14 cellular contexts compared by ENCODE assay signal in genomic region chr17:50657627-50658026, GRCh38. TPM values are rescaled to one million over a fixed set of nuclear protein-coding genes. Genes with fewer than 3 reads are reported as not detected.
DNase-seq lines count a peak whose midpoint lies in the region; ATAC-seq and TF ChIP-seq lines count a peak whose summit lies in the region.
"Had no signal": no experiment of that assay in that cellular context is flagged by ENCODE, and none has a peak within 500 bp of the region (broad histone marks: within the 10 kb centered on the region; RNA-seq: fewer than 3 reads in every experiment).

No MANE protein-coding gene starts in this region.

- RAD21 ChIA-PET in HCT116 (lab: Charles Lee; ENCODE audit: low non-redundant PET in 1 of 2, low total read pairs in 2 of 2, uncharacterized antibody in 2 of 2, unreplicated experiment in 2 of 2) = no interaction called here

- no peak for TF ChIP-seq EP300 in tibial nerve (IDR thresholded peaks at IDR 0.05)

- H2AFZ ChIP-seq in HCT116 (ENCODE audit: low read depth, low read length, poor library complexity, severe bottlenecking) (no peak overlapping the region), PC-9 (no peak overlapping the region)

- CTCF ChIA-PET in HCT116 (lab: Charles Lee) = interaction anchor here (1.1 kb wide), 1 partner anchor 27 kb away, joined by 4 read pairs; no protein-coding TSS in a partner anchor
- CTCF ChIA-PET in PC-9 (lab: Charles Lee) = interaction anchor here (0.6 kb wide), 1 partner anchor 22 kb away, joined by 4 read pairs; no protein-coding TSS in a partner anchor

- no peak for DNase-seq in HCT116 (ENCODE audit: low read depth, low spot score)
- DNase-seq in PC-9 = no peak
- DNase-seq in tibial nerve (ENCODE audit: low spot score in 2 of 2) = no peak
- DNase-seq in NCI-H2227 treated with DMSO at 0.1 percent for 48 hours (lab: John Stamatoyannopoulos, UW) = no peak
- DNase-seq in G401 (ENCODE audit: low spot score) = no peak
- DNase-seq: BE2C; CD4-positive, alpha-beta memory T cell; DND-41; GF-D8 had no signal

- ATAC-seq in HCT116 (no peak), esophagus mucosa (peak; percentile 40), HG02884 (IDR thresholded peaks at IDR 0.05; ENCODE audit: unreplicated experiment) (no peak)

- TF ChIP-seq POLR2A in HCT116 (IDR thresholded peaks at IDR 0.05; ENCODE audit: borderline replicate concordance, extremely low read depth, insufficient read depth, insufficient read length) (no peak), tibial nerve (IDR thresholded peaks at IDR 0.05) (no peak)

- in situ Hi-C loops in G401 (cut with HindIII; ENCODE audit: low sequenced_read_pairs) = no loop called here

- H3K9ac ChIP-seq in HCT116 (ENCODE audit: low read length) (no peak overlapping the region), mucosa of rectum (ENCODE audit: low read depth in 1 of 2, low read length in 2 of 2) (peak overlapping the region in 1 of 2 donors; percentile 53)

- POLR2A ChIA-PET in HCT116 (lab: Charles Lee) = interaction anchor here (1.5 to 6.0 kb wide), 2 partner anchors 11 to 20 kb away, joined by 3 to 59 read pairs; no protein-coding TSS in a partner anchor
- POLR2A ChIA-PET in PC-9 (lab: Charles Lee; ENCODE audit: unreplicated experiment) = no interaction called here

- TF ChIP-seq RAD21 in HCT116 (IDR thresholded peaks at IDR 0.05; ENCODE audit: low read depth) = no peak

- TF ChIP-seq CTCF in HCT116 (IDR thresholded peaks at IDR 0.05 in 2 of 3, conservative IDR thresholded peaks at IDR 0.05 in 1 of 3; ENCODE audit: borderline replicate concordance in 1 of 3, insufficient read depth in 1 of 3, low read depth in 2 of 3, low read length in 2 of 3) (no peak), PC-9 (conservative IDR thresholded peaks at IDR 0.05) (no peak), tibial nerve (IDR thresholded peaks at IDR 0.05) (no peak)

- H3K4me1 ChIP-seq in HCT116 (ENCODE audit: control insufficient read depth in 1 of 2, insufficient read depth in 2 of 2, low read length in 2 of 2) (peaks cover 47 to 61% of the 10 kb centered on the region in 2 experiments), PC-9 (replicated peaks; ENCODE audit: insufficient read depth) (peaks cover 70% of the 10 kb centered on the region), mucosa of rectum (ENCODE audit: control insufficient read depth in 2 of 2, insufficient read depth in 2 of 2, low read length in 2 of 2) (peaks cover 39 to 62% of the 10 kb centered on the region in 2 donors), tibial nerve (peaks cover 0 to 25% (median 22%) of the 10 kb centered on the region in 4 donors)

- H3K4me3 ChIP-seq in HCT116 (replicated peaks in 1 of 2; ENCODE audit: low read depth in 1 of 2, low read length in 2 of 2) (no peak overlapping the region), PC-9 (no peak overlapping the region), mucosa of rectum (ENCODE audit: low read length in 2 of 2) (no peak overlapping the region), tibial nerve (no peak overlapping the region)
- H3K4me3 ChIP-seq: HAP-1 had no signal

- no peaks in the 10 kb centered on the region for H3K9me3 ChIP-seq in HCT116 (ENCODE audit: control insufficient read depth in 1 of 2, insufficient read depth in 1 of 2, low read depth in 1 of 2, low read length in 2 of 2)
- no peaks in the 10 kb centered on the region for H3K9me3 ChIP-seq in PC-9 (ENCODE audit: insufficient read depth, low read depth)
- no peaks in the 10 kb centered on the region for H3K9me3 ChIP-seq in mucosa of rectum (ENCODE audit: control insufficient read depth in 2 of 2, low read length in 2 of 2)
- H3K9me3 ChIP-seq in tibial nerve = peaks cover 0 to 4% (median 0%) of the 10 kb centered on the region in 4 donors
- H3K9me3 ChIP-seq: BE2C, HAP-1 had no signal

- peaks cover 81% of the 10 kb centered on the region for H3F3A ChIP-seq in PC-9 (ENCODE audit: insufficient read depth, low read depth)

- H3K9me2 ChIP-seq in HCT116 (ENCODE audit: insufficient read depth) = no peaks in the 10 kb centered on the region
- H3K9me2 ChIP-seq in PC-9 (ENCODE audit: insufficient read depth) = no peaks in the 10 kb centered on the region

- no peaks in the 10 kb centered on the region for H3K36me3 ChIP-seq in HCT116 (ENCODE audit: control insufficient read depth in 1 of 2, insufficient read depth in 2 of 2, low read length in 2 of 2)
- H3K36me3 ChIP-seq in PC-9 (ENCODE audit: low read depth) = peaks cover 14% of the 10 kb centered on the region
- peaks cover 0 to 15% of the 10 kb centered on the region in 2 donors for H3K36me3 ChIP-seq in mucosa of rectum (ENCODE audit: control insufficient read depth in 2 of 2, insufficient read depth in 2 of 2, low read length in 2 of 2)
- no peaks in the 10 kb centered on the region for H3K36me3 ChIP-seq in tibial nerve
- H3K36me3 ChIP-seq: BE2C, HAP-1 had no signal

- H4K20me1 ChIP-seq in HCT116 (ENCODE audit: insufficient read depth) (no peaks in the 10 kb centered on the region), PC-9 (ENCODE audit: insufficient read depth) (no peaks in the 10 kb centered on the region)

- H3K27me3 ChIP-seq in HCT116 (ENCODE audit: insufficient read depth, low read length) (no peaks in the 10 kb centered on the region), PC-9 (ENCODE audit: insufficient read depth, low read depth) (no peaks in the 10 kb centered on the region), mucosa of rectum (ENCODE audit: control insufficient read depth in 2 of 2, insufficient read depth in 2 of 2, low read length in 2 of 2) (no peaks in the 10 kb centered on the region), tibial nerve (no peaks in the 10 kb centered on the region)
- H3K27me3 ChIP-seq: BE2C had no signal

- no peaks in the 10 kb centered on the region for H3K79me2 ChIP-seq in HCT116 (ENCODE audit: insufficient read depth, low read length)
- peaks cover 37% of the 10 kb centered on the region; the same call in 1 of the 2 replicates for H3K79me2 ChIP-seq in PC-9 (ENCODE audit: low read depth)

- intact Hi-C loops in HCT116 (cut with micrococcal nuclease) (no loop called here), PC-9 (cut with micrococcal nuclease; ENCODE audit: unreplicated experiment) (no loop called here)

- H3K27ac ChIP-seq in HCT116 (ENCODE audit: low read depth, low read length) (no peak overlapping the region), PC-9 (peak overlapping the region; percentile 97), mucosa of rectum (ENCODE audit: low read depth in 2 of 2, low read length in 2 of 2) (peak overlapping the region; percentile 80 to 90), tibial nerve (no peak overlapping the region)
- H3K27ac ChIP-seq: C4-2B had no signal

- BruUV-seq in HCT116 (replicated peaks; lab: Mats Ljungman, UMichigan) (no TSS peak), PC-9 (replicated peaks; lab: Mats Ljungman, UMichigan) (no TSS peak)

- H3K4me2 ChIP-seq in HCT116 (ENCODE audit: low read length) = 0 out of 2 replicates have a peak overlapping the region, but pooled peaks have one; percentile 14
- H3K4me2 ChIP-seq in PC-9 = no peak overlapping the region

- WGBS in tibial nerve, 2 donors = 84 to 93% methylated on average over 7 of the region's 7 CpGs

TF ChIP-seq in HCT116, 20 proteins besides CTCF, POLR2A, EP300 and RAD21:
- TF ChIP-seq CEBPB (IDR thresholded peaks at IDR 0.05; ENCODE audit: low read depth) = no peak

RNA-seq across cellular contexts. Expression of gene ABCC3, which starts 22.9 kb away (rescaled TPM):
- total RNA-seq in HCT116 (2021; ENCODE audit: unreplicated experiment) = 66.2 TPM
- 40.1 and 55.8 TPM in 2 replicates for polyA plus RNA-seq in HCT116 (2012)
- 221 and 273 TPM in 2 replicates for total RNA-seq in PC-9 (2021)
- total RNA-seq in esophagus mucosa = 17.6 TPM
- 10 to 100 TPM in 1 of 4 donors, 1 to 10 TPM in 3; 1.5 to 19.2 (median 7.3) TPM for total RNA-seq in tibial nerve
- total RNA-seq in G401 (2014; rRNA removed; shearing (Covaris generic)) = not detected in 2 replicates
- polyA plus RNA-seq: CD4-positive, alpha-beta memory T cell had no signal

RNA-seq across cellular contexts. Expression of gene ANKRD40, which starts 50.1 kb away (rescaled TPM):
- total RNA-seq in HCT116 (2021; ENCODE audit: unreplicated experiment) (72.0 TPM), PC-9 (2021) (24.4 and 33.5 TPM in 2 replicates), esophagus mucosa (15.9 TPM), tibial nerve (10 to 100 TPM; 48.0 to 80.6 (median 55.0) TPM)
- polyA plus RNA-seq in HCT116 (2012) = 20.0 and 26.1 TPM in 2 replicates
- total RNA-seq in G401 (2014; rRNA removed; shearing (Covaris generic)) = 32.1 and 49.0 TPM in 2 replicates

Comparison
In these comparisons a context has a peak if more than half of its experiments do, and no peak if none do; other contexts are left out.
1. H3K27ac ChIP-seq: peak in PC-9 (single experiment) and mucosa of rectum (2 of 2); none in HCT116 (single experiment) and tibial nerve (0 of 4).